8 cellular contexts compared by ENCODE assay signal in genomic region chr6:24668066-24668996, GRCh38. TPM values are rescaled to one million over a fixed set of nuclear protein-coding genes. Genes with fewer than 3 reads are reported as not detected.
DNase-seq lines count a peak whose midpoint lies in the region; ATAC-seq and TF ChIP-seq lines count a peak whose summit lies in the region.
"Not testable (repeated sequence)": the region's sequence is repeated elsewhere in the genome, so short reads cannot be mapped to it uniquely, and the experiment has no call there.
"Had no signal": no experiment of that assay in that cellular context is flagged by ENCODE, and none has a peak within 500 bp of the region (broad histone marks: within the 10 kb centered on the region; RNA-seq: fewer than 3 reads in every experiment).

No MANE protein-coding gene starts in this region.

- TF ChIP-seq CTCF in Loucy (conservative IDR thresholded peaks at IDR 0.05; ENCODE audit: low read length); endodermal cell (conservative IDR thresholded peaks at IDR 0.05); left lung (IDR thresholded peaks at IDR 0.05); osteocyte (IDR thresholded peaks at IDR 0.05): not testable (repeated sequence)

- intact Hi-C loops in activated naive CD4-positive, alpha-beta T cell treated with anti-CD3 and anti-CD28 coated beads for 36 hours (cut with micrococcal nuclease): loop anchor here (5.0 kb wide), 1 partner anchor 266 kb away; the partner anchor contains the start of gene MRS2
- intact Hi-C loops in left lung (cut with DNase I): not testable (repeated sequence)

- H3K9me3 Mint-ChIP-seq in activated naive CD4-positive, alpha-beta T cell treated with anti-CD3 and anti-CD28 coated beads for 36 hours: peaks cover 16% of the 10 kb centered on the region
- H3K9me3 Mint-ChIP-seq in endodermal cell: peaks cover 56% of the 10 kb centered on the region
- H3K9me3 Mint-ChIP-seq in osteocyte (ENCODE audit: unreplicated experiment): not testable (repeated sequence)

- not testable (repeated sequence) for DNase-seq in SK-N-MC (ENCODE audit: low read depth, low spot score); activated naive CD4-positive, alpha-beta T cell treated with anti-CD3 and anti-CD28 coated beads for 36 hours; endodermal cell; left lung; osteocyte (ENCODE audit: extremely low spot score, unreplicated experiment)

- H3K4me1 Mint-ChIP-seq in activated naive CD4-positive, alpha-beta T cell treated with anti-CD3 and anti-CD28 coated beads for 36 hours (ENCODE audit: low read depth): peaks cover 35% of the 10 kb centered on the region
- peaks cover 24% of the 10 kb centered on the region for H3K4me1 Mint-ChIP-seq in endodermal cell
- H3K4me1 Mint-ChIP-seq in osteocyte (ENCODE audit: unreplicated experiment): peaks cover 26% of the 10 kb centered on the region

- WGBS in endodermal cell (ENCODE audit: insufficient coverage in 1 of 2, insufficient read length in 1 of 2), 2 experiments: 89 to 96% methylated on average over 12 to 18 of the region's 18 CpGs

- H3K9ac ChIP-seq in ES-I3 (ENCODE audit: low read depth, low read length) (0 out of 2 replicates have a peak overlapping the region, but pooled peaks have one; percentile 95), Loucy (ENCODE audit: low read depth, low read length, poor library complexity, severe bottlenecking) (peak overlapping the region; percentile 96)
- not testable (repeated sequence) for H3K9ac ChIP-seq in SK-N-MC (ENCODE audit: insufficient read length); endodermal cell (ENCODE audit: extremely low read depth, low read length, poor library complexity, severe bottlenecking)

- peaks cover 49% of the 10 kb centered on the region for H3K79me2 ChIP-seq in Loucy (ENCODE audit: insufficient read depth, low read length)

- H3K4me3 ChIP-seq in Loucy (ENCODE audit: low read length, poor library complexity, severe bottlenecking): peak overlapping the region; percentile 97
- H3K4me3 ChIP-seq in SK-N-MC: peak overlapping the region; percentile 97
- peak overlapping the region; percentile 99 for H3K4me3 ChIP-seq in endodermal cell (ENCODE audit: low read length)
- H3K4me3 ChIP-seq in left lung: peak overlapping the region; percentile 89 to 91

- H3K36me3 Mint-ChIP-seq in activated naive CD4-positive, alpha-beta T cell treated with anti-CD3 and anti-CD28 coated beads for 36 hours (ENCODE audit: low read depth): peaks cover 39% of the 10 kb centered on the region
- H3K36me3 Mint-ChIP-seq in endodermal cell (ENCODE audit: low read depth): peaks cover 51% of the 10 kb centered on the region
- peaks cover 26% of the 10 kb centered on the region for H3K36me3 Mint-ChIP-seq in osteocyte (ENCODE audit: unreplicated experiment)

- H3K27ac Mint-ChIP-seq in activated naive CD4-positive, alpha-beta T cell treated with anti-CD3 and anti-CD28 coated beads for 36 hours; osteocyte (ENCODE audit: unreplicated experiment): not testable (repeated sequence)
- peak overlapping the region; percentile 20 for H3K27ac Mint-ChIP-seq in endodermal cell

- not testable (repeated sequence) for H3K27ac ChIP-seq in SK-N-MC; endodermal cell (ENCODE audit: low read depth, low read length)
- peak overlapping the region in 1 of 2 donors; percentile 96 for H3K27ac ChIP-seq in left lung

- not testable (repeated sequence) for ATAC-seq in left lung

- H3K27me3 ChIP-seq in Loucy (ENCODE audit: insufficient read depth, low read length, poor library complexity, severe bottlenecking); endodermal cell (ENCODE audit: control insufficient read depth, insufficient read depth, low read length, poor library complexity, severe bottlenecking); left lung: not testable (repeated sequence)

- H3K9me2 ChIP-seq in Loucy (replicated peaks; ENCODE audit: low read depth, low read length): not testable (repeated sequence)

- CTCF ChIA-PET in activated naive CD4-positive, alpha-beta T cell treated with anti-CD3 and anti-CD28 coated beads for 36 hours (lab: Charles Lee): not testable (repeated sequence)

- H3K36me3 ChIP-seq in ES-I3 (ENCODE audit: insufficient read depth, low read length) (peaks cover 12% of the 10 kb centered on the region; the same call in 1 of the 2 replicates), SK-N-MC (ENCODE audit: insufficient read depth, low read length) (peaks cover 22% of the 10 kb centered on the region), endodermal cell (ENCODE audit: control insufficient read depth, insufficient read depth, low read length) (peaks cover 15% of the 10 kb centered on the region)
- H3K36me3 ChIP-seq in Loucy (ENCODE audit: insufficient read depth, low read length); left lung: not testable (repeated sequence)

- H3K4me3 Mint-ChIP-seq in activated naive CD4-positive, alpha-beta T cell treated with anti-CD3 and anti-CD28 coated beads for 36 hours: peak overlapping the region; percentile 90
- H3K4me3 Mint-ChIP-seq in endodermal cell (peak overlapping the region; percentile 87), osteocyte (ENCODE audit: unreplicated experiment) (peak overlapping the region; percentile 91)

- not testable (repeated sequence) for H3F3A ChIP-seq in Loucy (ENCODE audit: low read depth)

- peaks cover 26% of the 10 kb centered on the region for H4K20me1 ChIP-seq in Loucy (ENCODE audit: insufficient read depth, low read length, poor library complexity, severe bottlenecking)

- H3K9me3 ChIP-seq in ES-I3 (ENCODE audit: control insufficient read depth, insufficient read depth, low read length) (peaks cover 16% of the 10 kb centered on the region), endodermal cell (ENCODE audit: control insufficient read depth, low read length) (peaks cover 58% of the 10 kb centered on the region), left lung (peaks cover 0 to 26% of the 10 kb centered on the region in 2 donors)
- H3K9me3 ChIP-seq in Loucy (ENCODE audit: insufficient read depth, low read depth, low read length); SK-N-MC (ENCODE audit: low read depth, low read length): not testable (repeated sequence)

- H2AFZ ChIP-seq in Loucy (ENCODE audit: low read length): not testable (repeated sequence)

- not testable (repeated sequence) for H3K4me1 ChIP-seq in ES-I3 (ENCODE audit: insufficient read depth, low read length); endodermal cell (ENCODE audit: control insufficient read depth, insufficient read depth, low read length)
- H3K4me1 ChIP-seq in Loucy (ENCODE audit: insufficient read depth, low read length, poor library complexity, severe bottlenecking) (peaks cover 29% of the 10 kb centered on the region), left lung (peaks cover 16 to 41% of the 10 kb centered on the region in 2 donors)

- H3K4me2 ChIP-seq in Loucy (ENCODE audit: low read depth, low read length, poor library complexity, severe bottlenecking): peak overlapping the region; percentile 75

- not testable (repeated sequence) for H3K27me3 Mint-ChIP-seq in activated naive CD4-positive, alpha-beta T cell treated with anti-CD3 and anti-CD28 coated beads for 36 hours (ENCODE audit: low read depth); endodermal cell (ENCODE audit: insufficient read depth); osteocyte (ENCODE audit: unreplicated experiment)

RNA-seq across cellular contexts. Expression of gene ACOT13, which starts 1.5 kb away (rescaled TPM):
- 10 to 100 TPM; 34.0 to 36.1 TPM for total RNA-seq in activated naive CD4-positive, alpha-beta T cell treated with anti-CD3 and anti-CD28 coated beads for 36 hours
- 10 to 100 TPM; 36.2 to 43.1 TPM for total RNA-seq in endodermal cell
- polyA plus RNA-seq in endodermal cell (2013, experiment 1 of 2): 39.2 TPM
- polyA plus RNA-seq in endodermal cell (2013, experiment 2 of 2): 34.8 TPM
- total RNA-seq in left lung: 10 to 100 TPM; 23.6 to 24.4 TPM
- 23.9 and 26.9 TPM in 2 replicates for total RNA-seq in osteocyte

RNA-seq across cellular contexts. Expression of gene TDP2, which starts 1.6 kb away (rescaled TPM):
- 10 to 100 TPM; 41.5 to 44.2 TPM for total RNA-seq in activated naive CD4-positive, alpha-beta T cell treated with anti-CD3 and anti-CD28 coated beads for 36 hours
- total RNA-seq in endodermal cell (10 to 100 TPM; 53.0 to 54.2 TPM), left lung (10 to 100 TPM; 33.9 to 49.0 TPM), osteocyte (31.5 and 31.8 TPM in 2 replicates)
- polyA plus RNA-seq in endodermal cell (2013, experiment 1 of 2): 38.6 TPM
- 38.2 TPM for polyA plus RNA-seq in endodermal cell (2013, experiment 2 of 2)

RNA-seq across cellular contexts. Expression of gene KIAA0319, which starts 22.3 kb away (rescaled TPM):
- total RNA-seq in activated naive CD4-positive, alpha-beta T cell treated with anti-CD3 and anti-CD28 coated beads for 36 hours: under 1 TPM; 0.07 to 0.10 TPM
- total RNA-seq in endodermal cell: under 1 TPM; 0.48 to 0.75 TPM
- 0.28 TPM for polyA plus RNA-seq in endodermal cell (2013, experiment 1 of 2)
- 0.25 TPM for polyA plus RNA-seq in endodermal cell (2013, experiment 2 of 2)
- 1 to 10 TPM in 1 of 2 donors, under 1 TPM in 1; 0.96 to 1.5 TPM for total RNA-seq in left lung
- total RNA-seq in osteocyte: not detected in 2 replicates
- total RNA-seq: renal cortical epithelial cell had no signal

RNA-seq across cellular contexts. Expression of gene C6orf62, which starts 50.6 kb away (rescaled TPM):
- 100 to 1,000 TPM; 110 to 112 TPM for total RNA-seq in activated naive CD4-positive, alpha-beta T cell treated with anti-CD3 and anti-CD28 coated beads for 36 hours
- 100 to 1,000 TPM; 106 to 120 TPM for total RNA-seq in endodermal cell
- polyA plus RNA-seq in endodermal cell (2013, experiment 1 of 2): 83.3 TPM
- 74.9 TPM for polyA plus RNA-seq in endodermal cell (2013, experiment 2 of 2)
- 100 to 1,000 TPM; 132 to 144 TPM for total RNA-seq in left lung
- total RNA-seq in osteocyte: 79.6 and 79.7 TPM in 2 replicates
